Comparison of ENCODE assay signal across 15 cellular contexts in the genomic region with DNA sequence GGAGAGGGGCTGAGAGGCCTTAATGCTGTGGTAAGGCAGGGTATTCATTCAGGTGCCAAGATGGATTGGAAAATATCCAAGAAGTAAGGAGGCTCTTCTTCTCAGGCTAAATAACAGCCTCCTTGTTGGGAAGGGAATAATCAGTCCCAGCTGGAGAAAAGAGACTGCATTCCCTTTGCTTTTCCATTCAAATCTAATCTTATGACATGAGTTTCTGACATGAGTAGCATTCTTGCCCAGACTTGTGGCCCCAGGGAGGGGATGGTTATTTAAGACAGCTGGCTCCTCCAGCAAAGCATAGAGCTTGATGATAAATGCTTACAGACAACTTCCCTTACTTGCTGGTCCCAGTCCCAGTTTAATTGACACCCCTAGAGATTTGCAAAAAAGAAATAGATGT.
DNase-seq lines count a peak whose midpoint lies in the region; ATAC-seq, FAIRE-seq and TF ChIP-seq lines count a peak whose summit lies in the region.
"Had no signal": no experiment of that assay in that cellular context is flagged by ENCODE, and none has a peak within 500 bp of the region (broad histone marks: within the 10 kb centered on the region; RNA-seq: fewer than 3 reads in every experiment).

No MANE protein-coding gene starts in this region.

- peaks cover 3% of the 10 kb centered on the region for H3K27me3 Mint-ChIP-seq in nephron (ENCODE audit: low read depth)
- peaks cover 9% of the 10 kb centered on the region for H3K27me3 Mint-ChIP-seq in Caco-2 (ENCODE audit: insufficient read depth, unreplicated experiment)

- CTCF ChIA-PET in BJ (lab: Yijun Ruan, JAX), result no interaction called here
- CTCF ChIA-PET in Caco-2 (lab: Charles Lee), result no interaction called here

- H3K4me1 Mint-ChIP-seq in nephron (peaks cover 76% of the 10 kb centered on the region), Caco-2 (ENCODE audit: low read depth, unreplicated experiment) (no peaks in the 10 kb centered on the region)

- H3K27ac Mint-ChIP-seq in nephron (peak overlapping the region; percentile 87 to 96 (median 90)), Caco-2 (ENCODE audit: unreplicated experiment) (no peak overlapping the region)
- H3K27ac Mint-ChIP-seq: activated T-helper 2 cell treated with anti-CD3 and anti-CD28 coated beads, Interferon-gamma antibody, Interleukin-2, Interleukin-4, amounts not matched to agents 10 μg/mL and 5 μg/mL and 100 μg/mL, durations not matched to agents 14 hours and 24 hours and 36 hours had no signal

- DNase-seq in BJ (ENCODE audit: low read depth) (peak; percentile 80), NCI-H2227 (lab: John Stamatoyannopoulos, UW; ENCODE audit: unreplicated experiment) (peak; percentile 27), epithelial cell of prostate (ENCODE audit: low read depth, low spot score) (peak; percentile 20), Kasumi-1 (lab: John Stamatoyannopoulos, UW) (no peak), Caco-2 (no peak), small intestine (no peak)
- DNase-seq: activated CD4-positive, alpha-beta T cell treated with anti-CD3 and anti-CD28 coated beads for 4 hours; midbrain; NCI-H345; right lobe of liver; SIG-M5; upper lobe of right lung had no signal

- H3K4me3 Mint-ChIP-seq in nephron (peak overlapping the region in 1 of 3 experiments; percentile 45), Caco-2 (ENCODE audit: unreplicated experiment) (no peak overlapping the region)

- no peaks in the 10 kb centered on the region for H3K27me3 ChIP-seq in BJ (ENCODE audit: control insufficient read depth, insufficient read depth, low read length)
- no peaks in the 10 kb centered on the region for H3K27me3 ChIP-seq in Caco-2 (replicated peaks; ENCODE audit: control insufficient read depth, insufficient read depth, low read length)
- H3K27me3 ChIP-seq in small intestine (ENCODE audit: control insufficient read depth in 2 of 2, insufficient read depth in 2 of 2, low read length in 2 of 2), result no peaks in the 10 kb centered on the region
- H3K27me3 ChIP-seq: right lobe of liver, upper lobe of right lung had no signal

- H3K9me3 Mint-ChIP-seq in nephron, result no peaks in the 10 kb centered on the region
- H3K9me3 Mint-ChIP-seq in Caco-2 (ENCODE audit: unreplicated experiment), result no peaks in the 10 kb centered on the region
- H3K9me3 Mint-ChIP-seq: activated T-helper 2 cell treated with anti-CD3 and anti-CD28 coated beads, Interferon-gamma antibody, Interleukin-2, Interleukin-4, amounts not matched to agents 10 μg/mL and 5 μg/mL and 100 μg/mL, durations not matched to agents 14 hours and 24 hours and 36 hours had no signal

- H3K4me3 ChIP-seq in BJ (ENCODE audit: low read depth, low read length), result no peak overlapping the region
- H3K4me3 ChIP-seq in Caco-2 (ENCODE audit: low read depth, low read length), result no peak overlapping the region
- no peak overlapping the region for H3K4me3 ChIP-seq in small intestine (ENCODE audit: low read depth in 1 of 2, low read length in 2 of 2)
- H3K4me3 ChIP-seq: right lobe of liver, upper lobe of right lung had no signal

- intact Hi-C loops in Caco-2 (cut with micrococcal nuclease; ENCODE audit: unreplicated experiment), result no loop called here

- H3K9me3 ChIP-seq in Caco-2 (no peaks in the 10 kb centered on the region), small intestine (ENCODE audit: control insufficient read depth, low read depth) (no peaks in the 10 kb centered on the region)
- H3K9me3 ChIP-seq: right lobe of liver, upper lobe of right lung had no signal

- POLR2A ChIA-PET in BJ (lab: Charles Lee), result no interaction called here
- POLR2A ChIA-PET in Caco-2 (lab: Charles Lee), result no interaction called here

- H3K36me3 ChIP-seq in BJ (ENCODE audit: control insufficient read depth, insufficient read depth, low read length) (no peaks in the 10 kb centered on the region; the same call in 1 of the 2 replicates), Caco-2 (ENCODE audit: control insufficient read depth, insufficient read depth, low read length) (no peaks in the 10 kb centered on the region), small intestine (ENCODE audit: control insufficient read depth in 2 of 2, insufficient read depth in 2 of 2, low read length in 2 of 2) (no peaks in the 10 kb centered on the region)
- H3K36me3 ChIP-seq: right lobe of liver, upper lobe of right lung had no signal

- no peaks in the 10 kb centered on the region for H3K36me3 Mint-ChIP-seq in nephron (ENCODE audit: low read depth)
- H3K36me3 Mint-ChIP-seq in Caco-2 (ENCODE audit: insufficient read depth, unreplicated experiment), result no peaks in the 10 kb centered on the region

- H3K4me1 ChIP-seq in Caco-2 (no peaks in the 10 kb centered on the region), small intestine (ENCODE audit: control insufficient read depth in 2 of 2, insufficient read depth in 1 of 2, low read depth in 1 of 2, low read length in 1 of 2) (no peaks in the 10 kb centered on the region)
- H3K4me1 ChIP-seq: right lobe of liver had no signal

- no TSS peak for BruUV-seq in Caco-2 (replicated peaks; lab: Mats Ljungman, UMichigan)

- no peak for TF ChIP-seq CTCF in BJ (IDR thresholded peaks at IDR 0.05; ENCODE audit: insufficient read depth, low read depth, low read length)
- TF ChIP-seq CTCF in nephron (IDR thresholded peaks at IDR 0.05; ENCODE audit: unreplicated experiment in 3 of 3), result no peak
- TF ChIP-seq CTCF in Caco-2 (IDR thresholded peaks at IDR 0.05; ENCODE audit: insufficient read depth in 1 of 2, low read depth in 1 of 2, low read length in 1 of 2, severe bottlenecking in 1 of 2, unreplicated experiment in 1 of 2), result no peak

- no peak overlapping the region for H3K27ac ChIP-seq in epithelial cell of prostate
- no peak overlapping the region for H3K27ac ChIP-seq in small intestine (ENCODE audit: low read depth in 1 of 2, low read length in 1 of 2)
- H3K27ac ChIP-seq: right lobe of liver, upper lobe of right lung had no signal

- FAIRE-seq in small intestine (lab: Jason Lieb, UNC), result no peak

- ATAC-seq in GM21360 (IDR thresholded peaks at IDR 0.05; ENCODE audit: unreplicated experiment), result no peak
- ATAC-seq: right lobe of liver, upper lobe of right lung had no signal

Comparison
In these comparisons a context has a peak if more than half of its experiments do, and no peak if none do; other contexts are left out.
1. DNase-seq: peak in BJ (single experiment), NCI-H2227 (single experiment) and epithelial cell of prostate (single experiment); none in Kasumi-1 (0 of 2), Caco-2 (0 of 2) and small intestine (single experiment).